ENCODE assay signal across 15 cellular contexts in genomic region chr2:112187046-112187715, GRCh38. TPM values are rescaled to one million over a fixed set of nuclear protein-coding genes. Genes with fewer than 3 reads are reported as not detected.
DNase-seq lines count a peak whose midpoint lies in the region; TF ChIP-seq lines count a peak whose summit lies in the region.
"Had no signal": no experiment of that assay in that cellular context is flagged by ENCODE, and none has a peak within 500 bp of the region (broad histone marks: within the 10 kb centered on the region; RNA-seq: fewer than 3 reads in every experiment).

No MANE protein-coding gene starts in this region.

- H3F3A ChIP-seq in OCI-LY1 (ENCODE audit: insufficient read depth, low read length) = 0 out of 2 replicates have a peak, but pooled peaks cover 5% of the 10 kb centered on the region

- no peak overlapping the region for H3K14ac ChIP-seq in neuronal stem cell (ENCODE audit: low read length)

- H3K9ac ChIP-seq in OCI-LY1 (ENCODE audit: low read length) (no peak overlapping the region), neuronal stem cell (ENCODE audit: low read depth, low read length, poor library complexity) (no peak overlapping the region)
- H3K9ac ChIP-seq: parathyroid adenoma had no signal

- CTCF ChIA-PET in CD4-positive, alpha-beta memory T cell (lab: Charles Lee; ENCODE audit: partially characterized antibody) = interaction anchor here (0.8 to 2.4 kb wide), 3 partner anchors 65 to 88 kb away, joined by 3 to 7 read pairs (median 7); no protein-coding TSS in a partner anchor
- CTCF ChIA-PET in activated naive CD4-positive, alpha-beta T cell treated with anti-CD3 and anti-CD28 coated beads, Interleukin-2, amount 10 ng/mL, durations not matched to agents 7 days and 5 days (lab: Charles Lee) = no interaction called here

- H3K4ac ChIP-seq in neuronal stem cell (ENCODE audit: low read length) = no peak overlapping the region

- intact Hi-C loops in CD4-positive, alpha-beta memory T cell (cut with micrococcal nuclease) = loop anchor here (5.0 to 10.0 kb wide), 4 partner anchors 45 to 1062 kb away; partner anchors contain the start of genes BCL2L11 and RGPD8

- peak overlapping the region in 1 of 2 donors; percentile 30 for H3K4me3 ChIP-seq in CD4-positive, alpha-beta memory T cell (ENCODE audit: low read length in 2 of 2)
- H3K4me3 ChIP-seq in OCI-LY1 (ENCODE audit: low read depth, low read length, poor library complexity, severe bottlenecking) (no peak overlapping the region), neuronal stem cell (ENCODE audit: low read length in 2 of 2) (no peak overlapping the region)
- H3K4me3 ChIP-seq: gastrocnemius medialis had no signal

- peaks cover 12 to 40% of the 10 kb centered on the region in 2 donors for H3K36me3 Mint-ChIP-seq in CD4-positive, alpha-beta memory T cell
- H3K36me3 Mint-ChIP-seq in activated naive CD4-positive, alpha-beta T cell treated with anti-CD3 and anti-CD28 coated beads, Interleukin-2, amount 10 ng/mL, durations not matched to agents 7 days and 5 days = peaks cover 38% of the 10 kb centered on the region
- H3K36me3 Mint-ChIP-seq: CD14-positive monocyte, immature natural killer cell had no signal

- H2BK5ac ChIP-seq in neuronal stem cell (ENCODE audit: low read length) = no peak overlapping the region

- no peaks in the 10 kb centered on the region for H3K9me3 Mint-ChIP-seq in CD4-positive, alpha-beta memory T cell
- H3K9me3 Mint-ChIP-seq in activated naive CD4-positive, alpha-beta T cell treated with anti-CD3 and anti-CD28 coated beads, Interleukin-2, amount 10 ng/mL, durations not matched to agents 7 days and 5 days = no peaks in the 10 kb centered on the region
- H3K9me3 Mint-ChIP-seq: immature natural killer cell had no signal

- no CpG with 5 or more reads among the region's 31 CpGs for WGBS in neuronal stem cell (ENCODE audit: extremely low coverage in 2 of 2, insufficient read length in 2 of 2, insufficient replicate concordance in 1 of 2), 2 donors

- H3K18ac ChIP-seq in neuronal stem cell (ENCODE audit: low read length) = peak overlapping the region; percentile 7

- H2AK5ac ChIP-seq in neuronal stem cell (ENCODE audit: low read depth, low read length) = no peak overlapping the region

- peak overlapping the region; percentile 93 to 100 (median 99) for H3K27ac Mint-ChIP-seq in CD4-positive, alpha-beta memory T cell
- peak overlapping the region; percentile 98 for H3K27ac Mint-ChIP-seq in activated naive CD4-positive, alpha-beta T cell treated with anti-CD3 and anti-CD28 coated beads, Interleukin-2, amount 10 ng/mL, durations not matched to agents 7 days and 5 days
- H3K27ac Mint-ChIP-seq: endodermal cell had no signal

- no peak overlapping the region for H2BK12ac ChIP-seq in neuronal stem cell (ENCODE audit: low read length)

- H3K4me1 Mint-ChIP-seq in CD4-positive, alpha-beta memory T cell = peaks cover 68 to 92% (median 80%) of the 10 kb centered on the region in 4 donors
- peaks cover 84% of the 10 kb centered on the region for H3K4me1 Mint-ChIP-seq in activated naive CD4-positive, alpha-beta T cell treated with anti-CD3 and anti-CD28 coated beads, Interleukin-2, amount 10 ng/mL, durations not matched to agents 7 days and 5 days
- H3K4me1 Mint-ChIP-seq: CD14-positive monocyte, endodermal cell had no signal

- H3K27me3 ChIP-seq in CD4-positive, alpha-beta memory T cell (ENCODE audit: insufficient read depth, low read length) = no peaks in the 10 kb centered on the region
- H3K27me3 ChIP-seq in OCI-LY1 (ENCODE audit: insufficient read depth, low read length) (no peaks in the 10 kb centered on the region), neuronal stem cell (ENCODE audit: control insufficient read depth in 3 of 3, insufficient read depth in 3 of 3, low read depth in 1 of 3, low read length in 3 of 3) (no peaks in the 10 kb centered on the region)
- H3K27me3 ChIP-seq: gastrocnemius medialis had no signal

- H3K79me1 ChIP-seq in neuronal stem cell (ENCODE audit: low read depth, low read length) = no peaks in the 10 kb centered on the region

- peaks cover 0 to 1% of the 10 kb centered on the region in 2 donors for H3K27me3 Mint-ChIP-seq in CD4-positive, alpha-beta memory T cell
- no peaks in the 10 kb centered on the region for H3K27me3 Mint-ChIP-seq in activated naive CD4-positive, alpha-beta T cell treated with anti-CD3 and anti-CD28 coated beads, Interleukin-2, amount 10 ng/mL, durations not matched to agents 7 days and 5 days

- no peak overlapping the region for H2BK15ac ChIP-seq in neuronal stem cell (ENCODE audit: low read length)

- no peak overlapping the region for H2BK120ac ChIP-seq in neuronal stem cell (ENCODE audit: low read depth, low read length)

- H4K8ac ChIP-seq in neuronal stem cell (ENCODE audit: low read depth, low read length) = peak overlapping the region; percentile 94

- H3K9me3 ChIP-seq in CD4-positive, alpha-beta memory T cell (ENCODE audit: control insufficient read depth in 1 of 2, low read length in 2 of 2) = no peaks in the 10 kb centered on the region
- H3K9me3 ChIP-seq in OCI-LY1 (ENCODE audit: low read length) (no peaks in the 10 kb centered on the region), neuronal stem cell (replicated peaks in 1 of 2; ENCODE audit: control insufficient read depth in 2 of 2, insufficient read depth in 1 of 2, low read depth in 1 of 2, low read length in 2 of 2) (peaks cover 0 to 3% of the 10 kb centered on the region in 2 donors)
- H3K9me3 ChIP-seq: gastrocnemius medialis had no signal

- no peak overlapping the region for H3K23ac ChIP-seq in neuronal stem cell (ENCODE audit: low read depth, low read length, poor library complexity)

- no peaks in the 10 kb centered on the region for H3K79me2 ChIP-seq in OCI-LY1 (ENCODE audit: insufficient read depth, low read length)
- H3K79me2 ChIP-seq: parathyroid adenoma had no signal

- peak overlapping the region; percentile 39; the same call in 1 of the 2 replicates for H2AFZ ChIP-seq in OCI-LY1 (ENCODE audit: low read length)
- no peak overlapping the region for H2AFZ ChIP-seq in neuronal stem cell (ENCODE audit: low read length)
- H2AFZ ChIP-seq: parathyroid adenoma had no signal

- H3K4me2 ChIP-seq in OCI-LY1 (ENCODE audit: low read length) = peak overlapping the region; percentile 37; the same call in 1 of the 2 replicates
- H3K4me2 ChIP-seq in neuronal stem cell (ENCODE audit: insufficient read depth, low read length, poor library complexity, severe bottlenecking) = no peak overlapping the region

- no peak for TF ChIP-seq CTCF in OCI-LY1 (IDR thresholded peaks at IDR 0.05; ENCODE audit: low read length)

- peak overlapping the region; percentile 80 for H3K27ac ChIP-seq in CD4-positive, alpha-beta memory T cell (ENCODE audit: low read depth, low read length)
- peak overlapping the region; percentile 50 for H3K27ac ChIP-seq in OCI-LY1 (ENCODE audit: low read depth, low read length, poor library complexity, severe bottlenecking)
- no peak overlapping the region for H3K27ac ChIP-seq in neuronal stem cell (replicated peaks; ENCODE audit: low read length)
- H3K27ac ChIP-seq: gastrocnemius medialis, parathyroid adenoma had no signal

- no peaks in the 10 kb centered on the region for H4K20me1 ChIP-seq in OCI-LY1 (ENCODE audit: insufficient read depth, low read length)

- peak overlapping the region; percentile 51 to 86 (median 74) for H3K4me3 Mint-ChIP-seq in CD4-positive, alpha-beta memory T cell
- H3K4me3 Mint-ChIP-seq in activated naive CD4-positive, alpha-beta T cell treated with anti-CD3 and anti-CD28 coated beads, Interleukin-2, amount 10 ng/mL, durations not matched to agents 7 days and 5 days = peak overlapping the region; percentile 13
- H3K4me3 Mint-ChIP-seq: CD14-positive monocyte, endodermal cell had no signal

- H3K36me3 ChIP-seq in CD4-positive, alpha-beta memory T cell (ENCODE audit: insufficient read depth, low read length) = peaks cover 4% of the 10 kb centered on the region
- no peaks in the 10 kb centered on the region for H3K36me3 ChIP-seq in OCI-LY1 (ENCODE audit: insufficient read depth, low read length)
- H3K36me3 ChIP-seq in neuronal stem cell (replicated peaks in 1 of 2; ENCODE audit: control insufficient read depth in 2 of 2, insufficient read depth in 2 of 2, low read length in 2 of 2) = peaks cover 0 to 11% of the 10 kb centered on the region in 2 donors
- H3K36me3 ChIP-seq: gastrocnemius medialis had no signal

- H3K9me2 ChIP-seq in OCI-LY1 (ENCODE audit: low read depth, low read length) = no peaks in the 10 kb centered on the region

- H3K4me1 ChIP-seq in CD4-positive, alpha-beta memory T cell (ENCODE audit: insufficient read depth, low read length) = peaks cover 94% of the 10 kb centered on the region
- H3K4me1 ChIP-seq in OCI-LY1 (ENCODE audit: insufficient read depth, low read length, severe bottlenecking) = peaks cover 35% of the 10 kb centered on the region
- peaks cover 0 to 7% of the 10 kb centered on the region in 2 donors for H3K4me1 ChIP-seq in neuronal stem cell (ENCODE audit: control insufficient read depth in 2 of 2, insufficient read depth in 1 of 2, low read depth in 1 of 2, low read length in 2 of 2)
- H3K4me1 ChIP-seq: gastrocnemius medialis, parathyroid adenoma had no signal

- H4K91ac ChIP-seq in neuronal stem cell (ENCODE audit: low read depth, low read length, poor library complexity) = no peak overlapping the region

- DNase-seq in CD4-positive, alpha-beta memory T cell = no peak
- peak; percentile 32 for DNase-seq in activated naive CD4-positive, alpha-beta T cell treated with anti-CD3 and anti-CD28 coated beads, Interleukin-2, amount 10 ng/mL, durations not matched to agents 7 days and 5 days
- DNase-seq in neuronal stem cell (ENCODE audit: low spot score) = no peak
- no peak for DNase-seq in NCI-H345 treated with DMSO at 0.1 percent for 48 hours (lab: John Stamatoyannopoulos, UW; ENCODE audit: unreplicated experiment)
- DNase-seq in middle frontal gyrus (ENCODE audit: extremely low spot score, low spot score) = no peak
- no peak for DNase-seq in DMS79 treated with DMSO at 0.1 percent for 48 hours (lab: John Stamatoyannopoulos, UW)
- DNase-seq in dermis blood vessel endothelial cell = no peak
- DNase-seq: endodermal cell, gastrocnemius medialis, NCI-H2171 had no signal

- POLR2A ChIA-PET in CD4-positive, alpha-beta memory T cell (lab: Charles Lee; ENCODE audit: partially characterized antibody) = interaction anchor here (1.8 to 3.3 kb wide), 4 partner anchors 32 to 67 kb away, joined by 3 to 21 read pairs (median 8); partner anchors contain the start of gene ZC3H8

RNA-seq across cellular contexts. Expression of gene FBLN7, which starts 49.0 kb away (rescaled TPM):
- 10 to 100 TPM; 34.3 to 37.0 TPM for total RNA-seq in CD4-positive, alpha-beta memory T cell
- polyA plus RNA-seq in CD4-positive, alpha-beta memory T cell = 10 to 100 TPM; 29.3 to 41.2 TPM
- polyA plus RNA-seq in neuronal stem cell (2013, experiment 1 of 2) = 26.4 TPM
- polyA plus RNA-seq in neuronal stem cell (2013, experiment 2 of 2) = 27.2 TPM
- 2.4 and 3.3 TPM in 2 replicates for total RNA-seq in dermis blood vessel endothelial cell
- total RNA-seq: SK-MEL-5 had no signal
- polyA plus RNA-seq: CD14-positive monocyte, immature natural killer cell had no signal
